In genomic region chr9:90907790-90908189, GRCh38 we compare ENCODE assay signal across 33 cellular contexts.
"Had no signal": no experiment of that assay in that cellular context is flagged by ENCODE, and none has a peak within 500 bp of the region (broad histone marks: within the 10 kb centered on the region; RNA-seq: fewer than 3 reads in every experiment).

No MANE protein-coding gene starts in this region.

- ATAC-seq: activated CD4-positive, alpha-beta T cell treated with anti-CD3 and anti-CD28 coated beads for 36 hours; activated CD8-positive, alpha-beta memory T cell treated with anti-CD3 and anti-CD28 coated beads, Interleukin-2, amount 10 ng/mL, durations not matched to agents 7 days and 5 days; activated CD8-positive, alpha-beta T cell treated with anti-CD3 and anti-CD28 coated beads, Interleukin-2, amount 10 ng/mL, durations not matched to agents 7 days and 5 days; activated naive CD8-positive, alpha-beta T cell treated with anti-CD3 and anti-CD28 coated beads, Interleukin-2, amount 50 U/mL, for 24 hours; body of pancreas; foreskin keratinocyte; gastrocnemius medialis had no signal

- H3K9me3 ChIP-seq: adrenal gland, body of pancreas, esophagus muscularis mucosa, gastrocnemius medialis had no signal

- H3K27me3 Mint-ChIP-seq: activated CD4-positive, alpha-beta T cell treated with anti-CD3 and anti-CD28 coated beads for 36 hours; activated naive CD4-positive, alpha-beta T cell treated with anti-CD3 and anti-CD28 coated beads, Interleukin-2, amount 50 U/mL, for 24 hours; activated naive CD8-positive, alpha-beta T cell treated with anti-CD3 and anti-CD28 coated beads for 36 hours; activated naive CD8-positive, alpha-beta T cell treated with anti-CD3 and anti-CD28 coated beads, Interleukin-2, amount 50 U/mL, for 24 hours; dendritic cell treated with granulocyte-macrophage colony-stimulating factor and Interleukin-4, amounts not matched to agents 40 ng/mL and 50 ng/mL, for 4 days had no signal

- H3K27ac Mint-ChIP-seq: activated CD4-positive, alpha-beta memory T cell treated with anti-CD3 and anti-CD28 coated beads for 36 hours; activated CD4-positive, alpha-beta T cell treated with anti-CD3 and anti-CD28 coated beads for 36 hours; activated CD4-positive, alpha-beta T cell treated with anti-CD3 and anti-CD28 coated beads, Interleukin-2, amount 10 ng/mL, durations not matched to agents 24 days and 14 days; activated CD8-positive, alpha-beta memory T cell treated with anti-CD3 and anti-CD28 coated beads, Interleukin-2, amount 10 ng/mL, durations not matched to agents 7 days and 5 days; activated CD8-positive, alpha-beta T cell treated with anti-CD3 and anti-CD28 coated beads, Interleukin-2, amount 10 ng/mL, durations not matched to agents 7 days and 5 days; activated naive CD4-positive, alpha-beta T cell treated with anti-CD3 and anti-CD28 coated beads for 36 hours; activated naive CD4-positive, alpha-beta T cell treated with anti-CD3 and anti-CD28 coated beads, Interleukin-2, amount 50 U/mL, for 24 hours; activated naive CD8-positive, alpha-beta T cell treated with anti-CD3 and anti-CD28 coated beads for 36 hours; activated naive CD8-positive, alpha-beta T cell treated with anti-CD3 and anti-CD28 coated beads, Interleukin-2, amount 50 U/mL, for 24 hours; activated T-helper 1 cell treated with anti-CD3 and anti-CD28 coated beads, Interleukin-12 subunit alpha, Interleukin-12 subunit beta, Interleukin-2, Interleukin-4 antibody, amounts not matched to agents 30 ng/mL and 10 ng/mL and 1 ng/mL, durations not matched to agents 14 hours and 24 hours and 36 hours; activated T-helper 2 cell treated with anti-CD3 and anti-CD28 coated beads, Interferon-gamma antibody, Interleukin-2, Interleukin-4, amounts not matched to agents 10 μg/mL and 5 μg/mL and 100 μg/mL, durations not matched to agents 14 hours and 24 hours and 36 hours; dendritic cell treated with granulocyte-macrophage colony-stimulating factor and Interleukin-4, amounts not matched to agents 40 ng/mL and 50 ng/mL, for 4 days had no signal

- H3K9me3 Mint-ChIP-seq: activated CD4-positive, alpha-beta memory T cell treated with anti-CD3 and anti-CD28 coated beads for 36 hours; activated CD4-positive, alpha-beta T cell treated with anti-CD3 and anti-CD28 coated beads, Interleukin-2, amount 10 ng/mL, durations not matched to agents 24 days and 14 days; activated naive CD4-positive, alpha-beta T cell treated with anti-CD3 and anti-CD28 coated beads for 36 hours; activated naive CD4-positive, alpha-beta T cell treated with anti-CD3 and anti-CD28 coated beads, Interleukin-2, amount 50 U/mL, for 24 hours; activated naive CD8-positive, alpha-beta T cell treated with anti-CD3 and anti-CD28 coated beads for 36 hours; activated naive CD8-positive, alpha-beta T cell treated with anti-CD3 and anti-CD28 coated beads, Interleukin-2, amount 50 U/mL, for 24 hours; activated T-helper 1 cell treated with anti-CD3 and anti-CD28 coated beads, Interleukin-12 subunit alpha, Interleukin-12 subunit beta, Interleukin-2, Interleukin-4 antibody, amounts not matched to agents 30 ng/mL and 10 ng/mL and 1 ng/mL, durations not matched to agents 14 hours and 24 hours and 36 hours; activated T-helper 2 cell treated with anti-CD3 and anti-CD28 coated beads, Interferon-gamma antibody, Interleukin-2, Interleukin-4, amounts not matched to agents 10 μg/mL and 5 μg/mL and 100 μg/mL, durations not matched to agents 14 hours and 24 hours and 36 hours; dendritic cell treated with granulocyte-macrophage colony-stimulating factor and Interleukin-4, amounts not matched to agents 40 ng/mL and 50 ng/mL, for 4 days had no signal

- FAIRE-seq: colon had no signal

- DNase-seq: activated CD4-positive, alpha-beta memory T cell treated with anti-CD3 and anti-CD28 coated beads for 36 hours; activated CD4-positive, alpha-beta T cell treated with anti-CD3 and anti-CD28 coated beads for 36 hours; activated CD4-positive, alpha-beta T cell treated with anti-CD3 and anti-CD28 coated beads, Interleukin-2, amount 10 ng/mL, durations not matched to agents 24 days and 14 days; activated CD4-positive, CD25-positive, alpha-beta regulatory T cell; activated CD4-positive, CD25-positive, alpha-beta regulatory T cell treated with anti-CD3 and anti-CD28 coated beads, Interleukin-2, amount 50 U/mL, for 72 hours; activated CD8-positive, alpha-beta memory T cell treated with anti-CD3 and anti-CD28 coated beads, Interleukin-2, amount 50 U/mL, for 4 hours; activated CD8-positive, alpha-beta T cell treated with anti-CD3 and anti-CD28 coated beads, Interleukin-2, amount 10 ng/mL, durations not matched to agents 7 days and 5 days; activated effector memory CD4-positive, alpha-beta T cell treated with anti-CD3 and anti-CD28 coated beads, Interleukin-2, amount 50 U/mL, for 16 hours; activated naive CD4-positive, alpha-beta T cell treated with anti-CD3 and anti-CD28 coated beads for 36 hours; activated naive CD8-positive, alpha-beta T cell treated with anti-CD3 and anti-CD28 coated beads for 36 hours; activated naive CD8-positive, alpha-beta T cell treated with anti-CD3 and anti-CD28 coated beads, Interleukin-2, amount 50 U/mL, for 24 hours; activated T-cell treated with anti-CD3 and anti-CD28 coated beads, Interleukin-2, amount 50 U/mL, for 1 hour; activated T-cell treated with anti-CD3 and anti-CD28 coated beads, Interleukin-2, amount 50 U/mL, for 48 hours; amygdala; aorta; body of pancreas; caudate nucleus; dorsolateral prefrontal cortex; effector memory CD4-positive, alpha-beta T cell; erythroblast; foreskin keratinocyte; gastrocnemius medialis; glutamatergic neuron; T-helper 1 cell; T-helper 2 cell had no signal

- H3K27ac ChIP-seq: adrenal gland, body of pancreas, dorsolateral prefrontal cortex, esophagus muscularis mucosa, foreskin keratinocyte, gastrocnemius medialis had no signal

- H3K36me3 Mint-ChIP-seq: activated CD4-positive, alpha-beta memory T cell treated with anti-CD3 and anti-CD28 coated beads for 36 hours; activated CD8-positive, alpha-beta memory T cell treated with anti-CD3 and anti-CD28 coated beads, Interleukin-2, amount 10 ng/mL, durations not matched to agents 7 days and 5 days; activated naive CD8-positive, alpha-beta T cell treated with anti-CD3 and anti-CD28 coated beads for 36 hours had no signal

- H3K4me1 Mint-ChIP-seq: activated CD4-positive, alpha-beta T cell treated with anti-CD3 and anti-CD28 coated beads for 36 hours; activated CD4-positive, alpha-beta T cell treated with anti-CD3 and anti-CD28 coated beads, Interleukin-2, amount 10 ng/mL, durations not matched to agents 24 days and 14 days; activated CD8-positive, alpha-beta memory T cell treated with anti-CD3 and anti-CD28 coated beads, Interleukin-2, amount 10 ng/mL, durations not matched to agents 7 days and 5 days; activated naive CD4-positive, alpha-beta T cell treated with anti-CD3 and anti-CD28 coated beads, Interleukin-2, amount 50 U/mL, for 24 hours; activated naive CD8-positive, alpha-beta T cell treated with anti-CD3 and anti-CD28 coated beads for 36 hours; activated naive CD8-positive, alpha-beta T cell treated with anti-CD3 and anti-CD28 coated beads, Interleukin-2, amount 50 U/mL, for 24 hours had no signal

- H3K4me3 ChIP-seq: adrenal gland, body of pancreas, dorsolateral prefrontal cortex, esophagus muscularis mucosa, gastrocnemius medialis had no signal

- H3K4me1 ChIP-seq: adrenal gland, esophagus muscularis mucosa, foreskin keratinocyte, gastrocnemius medialis had no signal

- H3K36me3 ChIP-seq: adrenal gland, esophagus muscularis mucosa, gastrocnemius medialis had no signal

- H3K4me3 Mint-ChIP-seq: activated CD4-positive, alpha-beta memory T cell treated with anti-CD3 and anti-CD28 coated beads for 36 hours; activated CD4-positive, alpha-beta T cell treated with anti-CD3 and anti-CD28 coated beads for 36 hours; activated CD4-positive, alpha-beta T cell treated with anti-CD3 and anti-CD28 coated beads, Interleukin-2, amount 10 ng/mL, durations not matched to agents 24 days and 14 days; activated CD8-positive, alpha-beta memory T cell treated with anti-CD3 and anti-CD28 coated beads, Interleukin-2, amount 10 ng/mL, durations not matched to agents 7 days and 5 days; activated CD8-positive, alpha-beta T cell treated with anti-CD3 and anti-CD28 coated beads, Interleukin-2, amount 10 ng/mL, durations not matched to agents 7 days and 5 days; activated naive CD4-positive, alpha-beta T cell treated with anti-CD3 and anti-CD28 coated beads for 36 hours; activated naive CD4-positive, alpha-beta T cell treated with anti-CD3 and anti-CD28 coated beads, Interleukin-2, amount 50 U/mL, for 24 hours; activated naive CD8-positive, alpha-beta T cell treated with anti-CD3 and anti-CD28 coated beads for 36 hours; activated naive CD8-positive, alpha-beta T cell treated with anti-CD3 and anti-CD28 coated beads, Interleukin-2, amount 50 U/mL, for 24 hours; activated T-helper 1 cell treated with anti-CD3 and anti-CD28 coated beads, Interleukin-12 subunit alpha, Interleukin-12 subunit beta, Interleukin-2, Interleukin-4 antibody, amounts not matched to agents 30 ng/mL and 10 ng/mL and 1 ng/mL, durations not matched to agents 14 hours and 24 hours and 36 hours; dendritic cell treated with granulocyte-macrophage colony-stimulating factor and Interleukin-4, amounts not matched to agents 40 ng/mL and 50 ng/mL, for 4 days had no signal

- H3K27me3 ChIP-seq: adrenal gland, body of pancreas, dorsolateral prefrontal cortex, esophagus muscularis mucosa, gastrocnemius medialis had no signal
